ENCODE assay signal across 7 cellular contexts in genomic region chr12:124680863-124681778, GRCh38.
DNase-seq lines count a peak whose midpoint lies in the region; ATAC-seq, FAIRE-seq and TF ChIP-seq lines count a peak whose summit lies in the region.

No MANE protein-coding gene starts in this region.

- TF ChIP-seq POLR2A in GM12891 (IDR thresholded peaks at IDR 0.05; ENCODE audit: low read depth, low read length) (no peak), adrenal gland (IDR thresholded peaks at IDR 0.05) (no peak)

- H3K36me3 ChIP-seq in adrenal gland (replicated peaks in 1 of 2) = no peaks in the 10 kb centered on the region

- H3K4me3 ChIP-seq in adrenal gland = no peak overlapping the region

- FAIRE-seq in GM12891 (lab: Jason Lieb, UNC) = peak; percentile 72

- peaks cover 47 to 82% of the 10 kb centered on the region in 2 donors for H3K4me1 ChIP-seq in adrenal gland (replicated peaks in 1 of 2)

- TF ChIP-seq CTCF in adrenal gland (IDR thresholded peaks at IDR 0.05) = peak in 4 of 6 experiments; percentile 6 to 47 (median 41)

- no peaks in the 10 kb centered on the region for H3K27me3 ChIP-seq in adrenal gland

- intact Hi-C loops in adrenal gland (cut with DNase I) = loop anchor here (10.0 kb wide), 3 partner anchors 64 to 116 kb away; partner anchors contain the start of gene NCOR2 (in 1 of the 2)

- peak; percentile 59 for DNase-seq in GM12891 (ENCODE audit: insufficient read length, low spot score)
- DNase-seq in LHCN-M2 (ENCODE audit: low read depth) = peak; percentile 65
- peak; percentile 36 to 92 (median 63) for DNase-seq in adrenal gland
- DNase-seq in islet precursor cell = peak; percentile 100
- peak; percentile 40 for DNase-seq in stimulated activated naive CD8-positive, alpha-beta T cell treated with anti-CD3 and anti-CD28 coated beads, Interleukin-15, Interleukin-2, amounts not matched to agents 100 U/mL and 50 U/mL, for 24 hours
- DNase-seq in NCI-H1417 treated with DMSO at 0.1 percent for 48 hours (lab: John Stamatoyannopoulos, UW) = no peak

- H3K27ac ChIP-seq in adrenal gland = peak overlapping the region in 3 of 5 donors; percentile 66 to 87 (median 78)

- 37 to 74% (median 53%) methylated on average over 17 to 21 of the region's 21 CpGs for WGBS in adrenal gland, 4 donors

- ATAC-seq in stimulated activated naive CD8-positive, alpha-beta T cell treated with anti-CD3 and anti-CD28 coated beads, Interleukin-15, Interleukin-2, amounts not matched to agents 100 U/mL and 50 U/mL, for 24 hours = peak; percentile 83
- no peak for ATAC-seq in HG03342 (IDR thresholded peaks at IDR 0.05; ENCODE audit: unreplicated experiment)

- H3K9me3 ChIP-seq in adrenal gland (replicated peaks in 1 of 3) = no peaks in the 10 kb centered on the region

TF ChIP-seq in GM12891, 5 proteins besides CTCF, POLR2A, EP300 and RAD21:
- peak; percentile 90 for TF ChIP-seq SPI1 (IDR thresholded peaks at IDR 0.05; ENCODE audit: low read depth, low read length)
- no peak for TF ChIP-seq TAF1 (IDR thresholded peaks at IDR 0.05; ENCODE audit: low read depth, low read length)
